ENCODE assay signal across 8 cellular contexts in genomic region chr3:13494463-13495350, GRCh38. TPM values are rescaled to one million over a fixed set of nuclear protein-coding genes. Genes with fewer than 3 reads are reported as not detected.
A peak's percentile ranks its signal among the peaks of the same experiment; 100 is the strongest.
DNase-seq lines count a peak whose midpoint lies in the region; TF ChIP-seq lines count a peak whose summit lies in the region.

No MANE protein-coding gene starts in this region.

- no peak overlapping the region for H3K27ac Mint-ChIP-seq in endodermal cell

- H2AFZ ChIP-seq in neural cell (ENCODE audit: low read depth, low read length) = no peak overlapping the region

- H3K4me2 ChIP-seq in neural cell (ENCODE audit: low read length) = no peak overlapping the region

- no peak overlapping the region for H3K4me3 ChIP-seq in GM06990 (replicated peaks; ENCODE audit: low read depth, low read length)
- no peak overlapping the region for H3K4me3 ChIP-seq in endodermal cell (ENCODE audit: low read length)
- H3K4me3 ChIP-seq in neural cell (ENCODE audit: low read length) = no peak overlapping the region

- no peak overlapping the region for H3K4me3 Mint-ChIP-seq in endodermal cell

- no peaks in the 10 kb centered on the region for H3K4me1 ChIP-seq in endodermal cell (ENCODE audit: control insufficient read depth, insufficient read depth, low read length)

- H3K79me2 ChIP-seq in neural cell (replicated peaks; ENCODE audit: insufficient read depth, low read length) = no peaks in the 10 kb centered on the region

- peaks cover 2% of the 10 kb centered on the region for H3K4me1 Mint-ChIP-seq in endodermal cell

- H3K27me3 ChIP-seq in GM06990 (replicated peaks; ENCODE audit: control insufficient read depth, insufficient read depth, low read length) = no peaks in the 10 kb centered on the region; the same call in 1 of the 2 replicates
- no peaks in the 10 kb centered on the region for H3K27me3 ChIP-seq in endodermal cell (ENCODE audit: control insufficient read depth, insufficient read depth, low read length, poor library complexity, severe bottlenecking)
- no peaks in the 10 kb centered on the region for H3K27me3 ChIP-seq in neural cell (ENCODE audit: insufficient read depth, low read depth, low read length)

- TF ChIP-seq EP300 in neural cell (conservative IDR thresholded peaks at IDR 0.05; ENCODE audit: poor library complexity, severe bottlenecking) = no peak

- TF ChIP-seq CTCF in GM06990 (IDR thresholded peaks at IDR 0.05; ENCODE audit: insufficient read depth, low read length, poor library complexity, severe bottlenecking) = peak; percentile 81
- peak; percentile 77 for TF ChIP-seq CTCF in endodermal cell (conservative IDR thresholded peaks at IDR 0.05)
- TF ChIP-seq CTCF in neural cell (IDR thresholded peaks at IDR 0.05; ENCODE audit: poor library complexity, severe bottlenecking) = peak; percentile 56

- no peak overlapping the region for H3K27ac ChIP-seq in endodermal cell (ENCODE audit: low read depth, low read length)
- H3K27ac ChIP-seq in neural cell (ENCODE audit: low read length) = no peak overlapping the region

- H3K9me2 ChIP-seq in neural cell (ENCODE audit: insufficient read depth, low read length) = no peaks in the 10 kb centered on the region

- no peaks in the 10 kb centered on the region for H3K27me3 Mint-ChIP-seq in endodermal cell (ENCODE audit: insufficient read depth)

- H3F3A ChIP-seq in neural cell (ENCODE audit: insufficient read depth, low read length, poor library complexity, severe bottlenecking) = no peaks in the 10 kb centered on the region

- no peak for DNase-seq in GM06990 (ENCODE audit: extremely low read depth, insufficient read length)
- DNase-seq in NCI-H69 (lab: John Stamatoyannopoulos, UW) = peak; percentile 24
- DNase-seq in endodermal cell = peak; percentile 80
- no peak for DNase-seq in NCI-H2171 treated with DMSO at 0.1 percent for 48 hours (lab: John Stamatoyannopoulos, UW)
- no peak for DNase-seq in stimulated activated naive CD4-positive, alpha-beta T cell (lab: John Stamatoyannopoulos, UW)
- no peak for DNase-seq in GOT3 (lab: John Stamatoyannopoulos, UW)
- no peak for DNase-seq in activated CD4-positive, alpha-beta T cell treated with anti-CD3 and anti-CD28 coated beads for 1 hour

- H3K9me3 ChIP-seq in endodermal cell (ENCODE audit: control insufficient read depth, low read length) = no peaks in the 10 kb centered on the region
- no peaks in the 10 kb centered on the region for H3K9me3 ChIP-seq in neural cell (ENCODE audit: low read length)

- TF ChIP-seq RAD21 in neural cell (conservative IDR thresholded peaks at IDR 0.05) = no peak

- H3K36me3 ChIP-seq in GM06990 (ENCODE audit: control insufficient read depth, insufficient read depth, low read length) = no peaks in the 10 kb centered on the region
- H3K36me3 ChIP-seq in endodermal cell (ENCODE audit: control insufficient read depth, insufficient read depth, low read length) = peaks cover under 1% of the 10 kb centered on the region
- H3K36me3 ChIP-seq in neural cell (ENCODE audit: insufficient read depth, low read length) = no peaks in the 10 kb centered on the region

- WGBS in endodermal cell (ENCODE audit: insufficient coverage in 1 of 2, insufficient read length in 1 of 2), 2 experiments = 77 to 86% methylated on average over 10 to 11 of the region's 11 CpGs

- peaks cover 4% of the 10 kb centered on the region for H3K36me3 Mint-ChIP-seq in endodermal cell (ENCODE audit: low read depth)

- no peaks in the 10 kb centered on the region for H4K20me1 ChIP-seq in neural cell (ENCODE audit: insufficient read depth)

- H3K9ac ChIP-seq in endodermal cell (ENCODE audit: extremely low read depth, low read length, poor library complexity, severe bottlenecking) (no peak overlapping the region), neural cell (ENCODE audit: low read length) (no peak overlapping the region)

- H3K9me3 Mint-ChIP-seq in endodermal cell = no peaks in the 10 kb centered on the region

TF ChIP-seq in neural cell, 6 proteins besides CTCF, POLR2A, EP300 and RAD21:
- TF ChIP-seq POLR2AphosphoS5 (IDR thresholded peaks at IDR 0.05) (no peak), TAF1 (IDR thresholded peaks at IDR 0.05; ENCODE audit: low read depth) (no peak), SMC3 (conservative IDR thresholded peaks at IDR 0.05; ENCODE audit: poor library complexity) (peak; percentile 57)

RNA-seq across cellular contexts. Expression of gene HDAC11, which starts 14.6 kb away (rescaled TPM):
- 10 to 100 TPM; 17.0 to 17.1 TPM for total RNA-seq in endodermal cell
- polyA plus RNA-seq in endodermal cell (2013, experiment 1 of 2) = 14.4 TPM
- 16.7 TPM for polyA plus RNA-seq in endodermal cell (2013, experiment 2 of 2)
- polyA plus RNA-seq in neural cell = 14.8 and 18.3 TPM in 2 replicates
- 10.7 and 11.3 TPM in 2 replicates for polyA minus RNA-seq in neural cell

RNA-seq across cellular contexts. Expression of gene FBLN2, which starts 54.2 kb away (rescaled TPM):
- total RNA-seq in endodermal cell = 100 to 1,000 TPM in 1 of 2 donors, 10 to 100 TPM in 1; 86.1 to 136 TPM
- 68.2 TPM for polyA plus RNA-seq in endodermal cell (2013, experiment 1 of 2)
- polyA plus RNA-seq in endodermal cell (2013, experiment 2 of 2) = 78.4 TPM
- polyA plus RNA-seq in neural cell = 0.30 and 0.37 TPM in 2 replicates
- polyA minus RNA-seq in neural cell = 0.12 and 0.24 TPM in 2 replicates

Comparison
In these comparisons a context has a peak if more than half of its experiments do, and no peak if none do; other contexts are left out.
1. DNase-seq: peak in NCI-H69 (single experiment) and endodermal cell (single experiment); none in GM06990 (single experiment), NCI-H2171 treated with DMSO at 0.1 percent for 48 hours (single experiment), stimulated activated naive CD4-positive, alpha-beta T cell (0 of 6), GOT3 (single experiment) and activated CD4-positive, alpha-beta T cell treated with anti-CD3 and anti-CD28 coated beads for 1 hour (single experiment).
2. Peak in every context shown above with its lines, with median percentiles within 50 percentile points of each other: CTCF ChIP-seq.